In genomic region chr12:52026267-52026666, GRCh38 we compare ENCODE assay signal across 9 cellular contexts. TPM values are rescaled to one million over a fixed set of nuclear protein-coding genes. Genes with fewer than 3 reads are reported as not detected.
A peak's percentile ranks its signal among the peaks of the same experiment; 100 is the strongest.
DNase-seq lines count a peak whose midpoint lies in the region; ATAC-seq and TF ChIP-seq lines count a peak whose summit lies in the region.
"Had no signal": no experiment of that assay in that cellular context is flagged by ENCODE, and none has a peak within 500 bp of the region (broad histone marks: within the 10 kb centered on the region; RNA-seq: fewer than 3 reads in every experiment).

No MANE protein-coding gene starts in this region.

- no peaks in the 10 kb centered on the region for H3K9me2 ChIP-seq in HCT116 (ENCODE audit: insufficient read depth)

- whole genome bisulfite sequencing in smooth muscle cell (ENCODE audit: low lambda C conversion rate) = 84% methylated on average over 5 of the region's 5 CpGs

- H3K79me2 ChIP-seq in HCT116 (ENCODE audit: insufficient read depth, low read length) (no peaks in the 10 kb centered on the region), smooth muscle cell (ENCODE audit: low read depth) (no peaks in the 10 kb centered on the region)

- peaks cover 30% of the 10 kb centered on the region for H3K4me1 Mint-ChIP-seq in WTC11

- TF ChIP-seq CTCF in HCT116 (IDR thresholded peaks at IDR 0.05 in 2 of 3, conservative IDR thresholded peaks at IDR 0.05 in 1 of 3; ENCODE audit: borderline replicate concordance in 1 of 3, insufficient read depth in 1 of 3, low read depth in 2 of 3, low read length in 2 of 3) (no peak), WTC11 (IDR thresholded peaks at IDR 0.05) (no peak), smooth muscle cell (IDR thresholded peaks at IDR 0.05; ENCODE audit: borderline replicate concordance, insufficient read depth, poor library complexity, severe bottlenecking) (no peak)

- H2AFZ ChIP-seq in HCT116 (ENCODE audit: low read depth, low read length, poor library complexity, severe bottlenecking) (no peak overlapping the region), smooth muscle cell (ENCODE audit: low read depth) (no peak overlapping the region)

- H3K27ac ChIP-seq in HCT116 (ENCODE audit: low read depth, low read length) = no peak overlapping the region
- no peak overlapping the region for H3K27ac ChIP-seq in smooth muscle cell (ENCODE audit: low read depth)

- H4K20me1 ChIP-seq in HCT116 (ENCODE audit: insufficient read depth) (no peaks in the 10 kb centered on the region), smooth muscle cell (ENCODE audit: low read depth) (no peaks in the 10 kb centered on the region)

- peak overlapping the region; percentile 64; the same call in 1 of the 2 replicates for H3K9ac ChIP-seq in HCT116 (ENCODE audit: low read length)
- H3K9ac ChIP-seq in smooth muscle cell (ENCODE audit: low read depth) = no peak overlapping the region

- DNase-seq in HCT116 (ENCODE audit: low read depth, low spot score) (no peak), WTC11 (ENCODE audit: low spot score) (no peak), left ventricle myocardium superior (no peak), smooth muscle cell (lab: John Stamatoyannopoulos, UW; ENCODE audit: unreplicated experiment) (no peak), COLO829 (ENCODE audit: low spot score) (no peak), activated T-cell treated with anti-CD3 and anti-CD28 coated beads for 4 hours (no peak), HuH-7 (ENCODE audit: low spot score) (no peak)

- H3K27me3 ChIP-seq in HCT116 (ENCODE audit: insufficient read depth, low read length) (no peaks in the 10 kb centered on the region), smooth muscle cell (ENCODE audit: low read depth) (no peaks in the 10 kb centered on the region)

- TF ChIP-seq RAD21 in HCT116 (IDR thresholded peaks at IDR 0.05; ENCODE audit: low read depth) = no peak

- H3K9me3 Mint-ChIP-seq in WTC11 = no peaks in the 10 kb centered on the region

- no peaks in the 10 kb centered on the region for H3K36me3 ChIP-seq in HCT116 (ENCODE audit: control insufficient read depth in 1 of 2, insufficient read depth in 2 of 2, low read length in 2 of 2)
- no peaks in the 10 kb centered on the region for H3K36me3 ChIP-seq in smooth muscle cell (ENCODE audit: low read depth)

- CTCF ChIA-PET in HCT116 (lab: Charles Lee) = interaction anchor here (1.1 to 8.6 kb wide), 21 partner anchors 9 to 133 kb away, joined by 3 to 174 read pairs (median 22); partner anchors contain the start of genes ATG101, NR4A1 and SMIM41
- CTCF ChIA-PET in WTC11 (lab: Charles Lee) = interaction anchor here (1.0 to 21.1 kb wide), 38 partner anchors 7 to 369 kb away, joined by 3 to 1431 read pairs (median 8); partner anchors contain the start of genes ACVRL1, ANKRD33, ATG101 and NR4A1

- BruUV-seq in HCT116 (replicated peaks; lab: Mats Ljungman, UMichigan) = TSS peak; percentile 49

- peaks cover 34% of the 10 kb centered on the region for H3K27me3 Mint-ChIP-seq in WTC11 (ENCODE audit: low read depth)

- H3K4me3 Mint-ChIP-seq in WTC11 = no peak overlapping the region

- TF ChIP-seq POLR2A in HCT116 (IDR thresholded peaks at IDR 0.05; ENCODE audit: borderline replicate concordance, extremely low read depth, insufficient read depth, insufficient read length) = no peak

- H3K4me3 ChIP-seq in HCT116 (replicated peaks in 1 of 2; ENCODE audit: low read depth in 1 of 2, low read length in 2 of 2) = peak overlapping the region in 1 of 2 experiments; percentile 62; a peak in 1 of 4 replicates
- no peak overlapping the region for H3K4me3 ChIP-seq in smooth muscle cell

- H3F3A ChIP-seq in smooth muscle cell (ENCODE audit: low read depth) = no peaks in the 10 kb centered on the region

- RAD21 ChIA-PET in HCT116 (lab: Charles Lee; ENCODE audit: low non-redundant PET in 1 of 2, low total read pairs in 2 of 2, uncharacterized antibody in 2 of 2, unreplicated experiment in 2 of 2) = interaction anchor here (0.7 to 2.1 kb wide), 8 partner anchors 46 to 121 kb away, joined by 3 to 12 read pairs (median 3); no protein-coding TSS in a partner anchor

- ATAC-seq in HCT116 (no peak), WTC11 (no peak), left ventricle myocardium superior (peak; percentile 55), GM21576 (IDR thresholded peaks at IDR 0.05; ENCODE audit: unreplicated experiment) (no peak)

- POLR2A ChIA-PET in HCT116 (lab: Charles Lee) = interaction anchor here (1.5 to 3.4 kb wide), 6 partner anchors 11 to 90 kb away, joined by 6 to 18 read pairs (median 12); partner anchors contain the start of genes ATG101 and NR4A1
- POLR2A ChIA-PET in WTC11 (lab: Charles Lee) = interaction anchor here (1.3 to 2.7 kb wide), 6 partner anchors 22 to 95 kb away, joined by 3 to 11 read pairs (median 6); partner anchors contain the start of genes ATG101 and SMIM41

- H3K36me3 Mint-ChIP-seq in WTC11 = no peaks in the 10 kb centered on the region

- peaks cover 34 to 58% of the 10 kb centered on the region in 2 experiments for H3K4me1 ChIP-seq in HCT116 (ENCODE audit: control insufficient read depth in 1 of 2, insufficient read depth in 2 of 2, low read length in 2 of 2)
- H3K4me1 ChIP-seq in smooth muscle cell (ENCODE audit: low read depth) = peaks cover 11% of the 10 kb centered on the region

- H3K4me2 ChIP-seq in HCT116 (ENCODE audit: low read length) (peak overlapping the region; percentile 86), smooth muscle cell (peak overlapping the region; percentile 87)

- peak overlapping the region; percentile 91; the same call in 1 of the 2 replicates for H3K27ac Mint-ChIP-seq in WTC11

- intact Hi-C loops in HCT116 (cut with micrococcal nuclease) (no loop called here), left ventricle myocardium superior (cut with micrococcal nuclease) (loop anchor here (5.0 kb wide), 1 partner anchor 56 kb away; no protein-coding TSS in a partner anchor)

- H3K9me3 ChIP-seq in HCT116 (ENCODE audit: control insufficient read depth in 1 of 2, insufficient read depth in 1 of 2, low read depth in 1 of 2, low read length in 2 of 2) = no peaks in the 10 kb centered on the region
- no peaks in the 10 kb centered on the region for H3K9me3 ChIP-seq in smooth muscle cell (replicated peaks; ENCODE audit: low read depth)

TF ChIP-seq in HCT116, 20 proteins besides CTCF, POLR2A, EP300 and RAD21 (continues in another document):
- no peak for TF ChIP-seq EZH2 (IDR thresholded peaks at IDR 0.05)
- no peak for TF ChIP-seq EZH2phosphoT487 (IDR thresholded peaks at IDR 0.05; ENCODE audit: borderline replicate concordance)
- TF ChIP-seq SP1 (IDR thresholded peaks at IDR 0.05; ENCODE audit: low read depth) = no peak
- no peak for TF ChIP-seq ELF1 (IDR thresholded peaks at IDR 0.05; ENCODE audit: borderline replicate concordance, low read depth)
- no peak for TF ChIP-seq EGR1 (IDR thresholded peaks at IDR 0.05; ENCODE audit: low read depth)
- no peak for TF ChIP-seq TCF7L2 (IDR thresholded peaks at IDR 0.05; ENCODE audit: borderline replicate concordance, extremely low read depth, insufficient read depth, insufficient read length)
- TF ChIP-seq CBX3 (IDR thresholded peaks at IDR 0.05; ENCODE audit: low read depth) = no peak
- no peak for TF ChIP-seq SRF (IDR thresholded peaks at IDR 0.05; ENCODE audit: low read depth)
- TF ChIP-seq SIN3A (IDR thresholded peaks at IDR 0.05; ENCODE audit: low read depth) = no peak
- TF ChIP-seq POLR2AphosphoS5 (IDR thresholded peaks at IDR 0.05; ENCODE audit: low read depth, low read length) = no peak
- TF ChIP-seq, protein P1, sequence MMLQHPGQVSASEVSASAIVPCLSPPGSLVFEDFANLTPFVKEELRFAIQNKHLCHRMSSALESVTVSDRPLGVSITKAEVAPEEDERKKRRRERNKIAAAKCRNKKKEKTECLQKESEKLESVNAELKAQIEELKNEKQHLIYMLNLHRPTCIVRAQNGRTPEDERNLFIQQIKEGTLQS (IDR thresholded peaks at IDR 0.05) = no peak
- TF ChIP-seq CEBPB (IDR thresholded peaks at IDR 0.05; ENCODE audit: low read depth) = no peak
- TF ChIP-seq JUND (IDR thresholded peaks at IDR 0.05) = no peak

TF ChIP-seq in WTC11, 78 proteins besides CTCF, POLR2A, EP300 and RAD21 (continues in another document):
- TF ChIP-seq, protein P2, sequence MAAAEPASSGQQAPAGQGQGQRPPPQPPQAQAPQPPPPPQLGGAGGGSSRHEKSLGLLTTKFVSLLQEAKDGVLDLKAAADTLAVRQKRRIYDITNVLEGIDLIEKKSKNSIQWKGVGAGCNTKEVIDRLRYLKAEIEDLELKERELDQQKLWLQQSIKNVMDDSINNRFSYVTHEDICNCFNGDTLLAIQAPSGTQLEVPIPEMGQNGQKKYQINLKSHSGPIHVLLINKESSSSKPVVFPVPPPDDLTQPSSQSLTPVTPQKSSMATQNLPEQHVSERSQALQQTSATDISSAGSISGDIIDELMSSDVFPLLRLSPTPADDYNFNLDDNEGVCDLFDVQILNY (CRISPR knock-in tag; IDR thresholded peaks at IDR 0.05) = no peak
- TF ChIP-seq MXD4 (CRISPR knock-in tag; IDR thresholded peaks at IDR 0.05; ENCODE audit: borderline replicate concordance) (no peak), OVOL2 (CRISPR knock-in tag; IDR thresholded peaks at IDR 0.05; ENCODE audit: borderline replicate concordance) (no peak)

RNA-seq across cellular contexts. Expression of gene TAMALIN, which starts 19.5 kb away (rescaled TPM):
- total RNA-seq in HCT116 (2021; ENCODE audit: unreplicated experiment) (1.1 TPM), WTC11 (2021) (5.5 to 7.1 TPM (median 6.1 TPM) in 3 replicates), left ventricle myocardium superior (22.2 TPM), smooth muscle cell (4.1 and 12.2 TPM in 2 replicates)
- polyA plus RNA-seq in HCT116 (2012) = 0.33 and 0.36 TPM in 2 replicates
- 32.4 and 36.8 TPM in 2 replicates for polyA plus RNA-seq in smooth muscle cell

RNA-seq across cellular contexts. Expression of gene NR4A1, which starts 25.0 kb away (rescaled TPM):
- total RNA-seq in HCT116 (2021; ENCODE audit: unreplicated experiment) (35.3 TPM), WTC11 (2021) (19.2 to 26.9 TPM (median 22.0 TPM) in 3 replicates), left ventricle myocardium superior (58.9 TPM), smooth muscle cell (178 and 182 TPM in 2 replicates)
- 117 and 343 TPM in 2 replicates for polyA plus RNA-seq in HCT116 (2012)
- polyA plus RNA-seq in smooth muscle cell = 510 and 634 TPM in 2 replicates

RNA-seq across cellular contexts. Expression of gene ATG101, which starts 43.5 kb away (rescaled TPM):
- total RNA-seq in HCT116 (2021; ENCODE audit: unreplicated experiment) = 49.2 TPM
- 69.2 and 101 TPM in 2 replicates for polyA plus RNA-seq in HCT116 (2012)
- total RNA-seq in WTC11 (2021) = 43.3 to 52.1 TPM (median 45.0 TPM) in 3 replicates
- 26.5 TPM for total RNA-seq in left ventricle myocardium superior
- 62.6 and 73.4 TPM in 2 replicates for total RNA-seq in smooth muscle cell
- polyA plus RNA-seq in smooth muscle cell = 114 and 120 TPM in 2 replicates

RNA-seq across cellular contexts. Expression of gene SMIM41, which starts 53.2 kb away (rescaled TPM):
- total RNA-seq in HCT116 (2021; ENCODE audit: unreplicated experiment) (not detected), WTC11 (2021) (0.14 to 0.21 TPM in 2 of 3 replicates, not detected in the other), left ventricle myocardium superior (not detected), smooth muscle cell (not detected in 2 replicates)
- not detected in 2 replicates for polyA plus RNA-seq in HCT116 (2012)
- polyA plus RNA-seq in smooth muscle cell = not detected in 2 replicates
- total RNA-seq: SK-MEL-5 had no signal
